Comparison of ENCODE assay signal across 10 cellular contexts in the genomic region with DNA sequence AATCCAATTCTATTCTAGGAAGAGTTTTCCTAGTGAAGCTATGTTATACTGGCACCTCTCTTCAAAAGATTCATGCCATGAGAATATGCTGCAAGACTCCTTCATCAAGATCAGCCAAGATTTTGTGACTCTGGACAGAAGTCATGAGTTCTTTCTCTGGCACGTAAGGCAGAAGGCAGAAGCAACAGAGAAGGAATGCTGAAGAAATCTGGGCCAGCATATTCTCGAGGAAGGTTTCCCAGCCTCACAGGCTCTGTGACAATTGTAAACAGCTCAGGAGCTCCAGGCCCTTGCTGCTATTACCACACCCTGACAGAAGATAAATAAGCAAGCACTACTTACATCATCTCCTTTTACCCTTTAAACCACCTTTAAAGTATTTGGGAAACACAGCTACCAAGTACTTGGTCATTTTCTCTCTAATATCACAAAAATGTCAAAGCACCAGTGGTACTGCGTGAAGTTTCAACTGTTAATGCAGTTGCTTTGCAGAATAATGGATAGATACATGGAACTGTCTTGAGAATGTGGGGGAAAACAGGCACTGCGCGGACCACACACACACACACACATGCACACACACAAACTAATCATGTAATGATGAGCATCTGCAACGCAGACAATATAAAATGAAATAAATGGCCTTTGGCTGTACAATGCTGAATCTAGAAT. TPM values are rescaled to one million over a fixed set of nuclear protein-coding genes. Genes with fewer than 3 reads are reported as not detected.
DNase-seq lines count a peak whose midpoint lies in the region; ATAC-seq and TF ChIP-seq lines count a peak whose summit lies in the region.
"Had no signal": no experiment of that assay in that cellular context is flagged by ENCODE, and none has a peak within 500 bp of the region (broad histone marks: within the 10 kb centered on the region; RNA-seq: fewer than 3 reads in every experiment).

No MANE protein-coding gene starts in this region.

- ATAC-seq in omental fat pad (ENCODE audit: low FRiP score) (peak; percentile 73), GM18502 (IDR thresholded peaks at IDR 0.05; ENCODE audit: poor library complexity, unreplicated experiment) (no peak), GM18867 (IDR thresholded peaks at IDR 0.05; ENCODE audit: unreplicated experiment) (no peak)

- no peak overlapping the region for H3K4me3 ChIP-seq in fibroblast of the aortic adventitia (ENCODE audit: low read depth, low read length)
- H3K4me3 ChIP-seq: skin epidermis had no signal

- peak; percentile 85 for DNase-seq in AG20443 (ENCODE audit: low spot score)
- peak; percentile 31 for DNase-seq in NCI-H226
- peak; percentile 80 for DNase-seq in fibroblast of the aortic adventitia (ENCODE audit: low read depth)
- DNase-seq in omental fat pad (ENCODE audit: low spot score), result no peak
- DNase-seq in NCI-H510A (lab: John Stamatoyannopoulos, UW), result no peak
- DNase-seq in stimulated activated naive CD4-positive, alpha-beta T cell treated with Interleukin-2 at 50 U/mL for 16 hours (lab: John Stamatoyannopoulos, UW), result no peak

- no peak for TF ChIP-seq CTCF in fibroblast of the aortic adventitia (IDR thresholded peaks at IDR 0.05; ENCODE audit: insufficient read depth, low read length)
- no peak for TF ChIP-seq CTCF in omental fat pad (IDR thresholded peaks at IDR 0.05)

RNA-seq across cellular contexts. Expression of a gene that starts 55.4 kb away (rescaled TPM):
- total RNA-seq in fibroblast of the aortic adventitia (ENCODE audit: low replicate concordance), result 17.3 and 41.1 TPM in 2 replicates
- 10 to 100 TPM; 31.3 to 69.7 (median 40.0) TPM for total RNA-seq in omental fat pad

RNA-seq across cellular contexts. Expression of a gene that starts 57.9 kb away (rescaled TPM):
- total RNA-seq in fibroblast of the aortic adventitia (ENCODE audit: low replicate concordance) (not detected in 2 replicates), omental fat pad (1 to 10 TPM in 2 of 4 donors, not detected in 2; 1.6 to 8.8 TPM)
- total RNA-seq: bronchial epithelial cell had no signal

Comparison
In these comparisons a context has a peak if more than half of its experiments do, and no peak if none do; other contexts are left out.
1. DNase-seq: peak in AG20443 (single experiment), NCI-H226 (single experiment) and fibroblast of the aortic adventitia (single experiment); none in omental fat pad (single experiment), NCI-H510A (single experiment) and stimulated activated naive CD4-positive, alpha-beta T cell treated with Interleukin-2 at 50 U/mL for 16 hours (single experiment).